In the genomic region with DNA sequence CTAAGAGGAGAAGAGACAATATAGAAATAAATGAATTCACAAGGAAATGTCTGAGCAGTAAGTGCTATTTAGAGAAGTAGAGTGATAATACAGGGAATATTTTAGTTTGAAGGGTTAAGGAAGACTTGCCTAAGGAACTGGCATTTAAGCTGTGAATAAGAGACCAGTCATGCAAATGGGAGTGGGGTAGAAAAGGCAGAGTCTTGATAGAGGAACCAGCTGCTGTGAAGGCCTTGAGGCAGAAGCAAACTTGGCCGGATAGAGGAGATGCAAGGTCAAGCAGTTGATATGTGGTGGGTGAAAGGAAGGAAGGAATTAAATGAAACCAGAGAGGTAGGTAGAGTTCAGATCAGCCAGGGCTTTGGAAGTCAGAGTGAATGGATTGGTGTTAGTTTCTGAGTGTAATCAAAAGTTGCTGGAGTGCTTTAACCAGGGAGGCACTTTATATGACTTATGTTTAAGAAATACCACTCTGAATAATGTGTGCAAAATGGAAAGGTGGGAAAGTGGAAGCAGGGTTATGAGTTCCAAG, we compare ENCODE assay signal across 1 cellular context.
TF ChIP-seq lines count a peak whose summit lies in the region.

No MANE protein-coding gene starts in this region.

TF ChIP-seq in GM23338, 12 proteins besides CTCF, POLR2A, EP300 and RAD21 (continued from another document):
- TF ChIP-seq NANOG (IDR thresholded peaks at IDR 0.05; ENCODE audit: borderline replicate concordance): no peak
- no peak for TF ChIP-seq EZH2 (IDR thresholded peaks at IDR 0.05; ENCODE audit: low read depth, unreplicated experiment)
- TF ChIP-seq, protein P1, sequence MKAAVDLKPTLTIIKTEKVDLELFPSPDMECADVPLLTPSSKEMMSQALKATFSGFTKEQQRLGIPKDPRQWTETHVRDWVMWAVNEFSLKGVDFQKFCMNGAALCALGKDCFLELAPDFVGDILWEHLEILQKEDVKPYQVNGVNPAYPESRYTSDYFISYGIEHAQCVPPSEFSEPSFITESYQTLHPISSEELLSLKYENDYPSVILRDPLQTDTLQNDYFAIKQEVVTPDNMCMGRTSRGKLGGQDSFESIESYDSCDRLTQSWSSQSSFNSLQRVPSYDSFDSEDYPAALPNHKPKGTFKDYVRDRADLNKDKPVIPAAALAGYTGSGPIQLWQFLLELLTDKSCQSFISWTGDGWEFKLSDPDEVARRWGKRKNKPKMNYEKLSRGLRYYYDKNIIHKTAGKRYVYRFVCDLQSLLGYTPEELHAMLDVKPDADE (IDR thresholded peaks at IDR 0.05): no peak
- TF ChIP-seq ZNF331 (CRISPR knock-in tag; IDR thresholded peaks at IDR 0.05; ENCODE audit: low read depth): no peak
- TF ChIP-seq CREB1 (CRISPR knock-in tag; IDR thresholded peaks at IDR 0.05; ENCODE audit: low read depth): no peak
- TF ChIP-seq EZH2phosphoT487 (IDR thresholded peaks at IDR 0.05; ENCODE audit: unreplicated experiment): no peak
- no peak for TF ChIP-seq STAT1 (IDR thresholded peaks at IDR 0.05; ENCODE audit: unreplicated experiment)
- TF ChIP-seq ZNF114 (CRISPR knock-in tag; IDR thresholded peaks at IDR 0.05): no peak
- TF ChIP-seq JUNB (IDR thresholded peaks at IDR 0.05; ENCODE audit: unreplicated experiment): no peak
